5 cellular contexts compared by ENCODE assay signal in genomic region chr1:74253243-74253824, GRCh38. TPM values are rescaled to one million over a fixed set of nuclear protein-coding genes. Genes with fewer than 3 reads are reported as not detected.
"Had no signal": no experiment of that assay in that cellular context is flagged by ENCODE, and none has a peak within 500 bp of the region (broad histone marks: within the 10 kb centered on the region; RNA-seq: fewer than 3 reads in every experiment).

No MANE protein-coding gene starts in this region.

RNA-seq across cellular contexts. Expression of gene TNNI3K, which starts 18.1 kb away (rescaled TPM):
- total RNA-seq: lung, osteocyte, progenitor cell of endocrine pancreas, vagina had no signal

RNA-seq across cellular contexts. Expression of gene LRRIQ3, which starts 55.4 kb away (rescaled TPM):
- total RNA-seq: vagina had no signal
- polyA plus RNA-seq: smooth muscle cell had no signal
